ENCODE assay signal across 20 cellular contexts in the genomic region with DNA sequence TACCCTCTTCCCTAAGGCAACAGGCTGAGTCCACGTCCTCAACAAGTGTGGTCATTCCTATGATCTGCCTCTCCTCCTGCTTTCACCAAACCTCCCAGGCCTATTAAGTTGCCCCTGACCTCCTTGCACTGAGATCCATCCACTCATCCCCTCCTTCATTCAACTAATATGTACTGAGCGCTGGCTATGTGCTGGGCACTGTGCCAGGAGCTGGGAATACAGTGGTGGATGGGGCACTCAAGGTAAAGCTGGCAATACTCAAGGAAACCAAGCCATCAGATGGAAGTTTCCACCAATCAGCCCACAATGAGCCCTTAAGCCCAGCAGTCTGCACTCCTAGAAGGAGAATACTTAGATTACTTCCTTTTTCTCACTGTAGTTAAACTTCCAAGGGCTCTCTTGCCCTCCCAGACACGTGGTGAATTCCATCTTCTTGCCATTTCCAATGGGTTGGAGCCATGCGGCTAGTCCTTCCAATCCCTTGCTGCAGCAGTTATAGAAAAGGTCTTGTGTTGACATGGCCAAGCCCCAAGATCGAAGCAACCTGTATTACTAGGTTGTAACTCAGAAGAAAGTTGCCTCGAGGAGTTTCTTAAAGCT.
"Had no signal": no experiment of that assay in that cellular context is flagged by ENCODE, and none has a peak within 500 bp of the region (broad histone marks: within the 10 kb centered on the region; RNA-seq: fewer than 3 reads in every experiment).

No MANE protein-coding gene starts in this region.

- H3K36me3 ChIP-seq: esophagus squamous epithelium, neutrophil, thyroid gland, uterus had no signal

- H3K27ac ChIP-seq: esophagus squamous epithelium, hepatocyte, neutrophil, parathyroid adenoma, uterus had no signal

- H3K4me1 ChIP-seq: parathyroid adenoma, thyroid gland had no signal

- ATAC-seq: activated CD4-positive, CD25-positive, alpha-beta regulatory T cell treated with anti-CD3 and anti-CD28 coated beads, Interleukin-2, amount 50 U/mL, for 24 hours; activated naive CD8-positive, alpha-beta T cell treated with anti-CD3 and anti-CD28 coated beads, Interleukin-2, amount 50 U/mL, for 24 hours; left lobe of liver; naive thymus-derived CD8-positive, alpha-beta T cell; stimulated activated memory B cell treated with anti-CD40 and anti-IgM and Interleukin-4, amounts not matched to agents 10 μg/mL and 1 μg/mL and 100 μg/mL, for 72 hours had no signal

- H3K27me3 ChIP-seq: hepatocyte, thyroid gland, uterus had no signal

- DNase-seq: activated CD4-positive, alpha-beta T cell treated with anti-CD3 and anti-CD28 coated beads, Interleukin-2, amount 50 U/mL, for 1 hour; activated CD8-positive, alpha-beta memory T cell treated with anti-CD3 and anti-CD28 coated beads for 24 hours; activated naive CD4-positive, alpha-beta T cell treated with Interleukin-2 at 50 U/mL for 16 hours; activated naive CD8-positive, alpha-beta T cell treated with anti-CD3 and anti-CD28 coated beads, Interleukin-2, amount 50 U/mL, for 24 hours; aorta; cortex of kidney; effector CD4-positive, alpha-beta T cell; esophagus squamous epithelium; islet precursor cell; naive thymus-derived CD8-positive, alpha-beta T cell; stimulated activated CD4-positive, alpha-beta T cell treated with anti-CD3 and anti-CD28 coated beads, Interleukin-12 subunit alpha, Interleukin-12 subunit beta, amount 100 ng/mL, for 4 hours; stimulated activated CD4-positive, alpha-beta T cell treated with anti-CD3 and anti-CD28 coated beads, Interleukin-2, amount 100 ng/mL, for 24 hours; thyroid gland; uterus had no signal

- H3K9me3 ChIP-seq: esophagus squamous epithelium, neutrophil, thyroid gland, uterus had no signal

- H3K4me3 ChIP-seq: esophagus squamous epithelium, hepatocyte, thyroid gland, uterus had no signal
